In genomic region chr11:64610596-64610995, GRCh38 we compare ENCODE assay signal across 21 cellular contexts. TPM values are rescaled to one million over a fixed set of nuclear protein-coding genes. Genes with fewer than 3 reads are reported as not detected.
"Had no signal": no experiment of that assay in that cellular context is flagged by ENCODE, and none has a peak within 500 bp of the region (broad histone marks: within the 10 kb centered on the region; RNA-seq: fewer than 3 reads in every experiment).

No MANE protein-coding gene starts in this region.

- H3K9me3 ChIP-seq: heart left ventricle had no signal

- H3K4me3 ChIP-seq: heart left ventricle had no signal

- DNase-seq: effector memory CD4-positive, alpha-beta T cell; hippocampal formation; mesendoderm; naive B cell; nephron progenitor cell; small intestine; stimulated activated CD4-positive, alpha-beta T cell treated with anti-CD3 and anti-CD28 coated beads, Interleukin-12 subunit alpha, Interleukin-12 subunit beta, amount 100 ng/mL, for 4 hours; stimulated activated naive CD4-positive, alpha-beta T cell treated with Interleukin-2 at 50 U/mL for 16 hours had no signal

- H3K27ac ChIP-seq: heart left ventricle had no signal

- ATAC-seq: esophagus mucosa, heart left ventricle had no signal

- H3K9me3 Mint-ChIP-seq: naive B cell, nephron progenitor cell, type B pancreatic cell had no signal

- H3K36me3 ChIP-seq: heart left ventricle had no signal

- FAIRE-seq: endometrium, frontal cortex, small intestine, urothelium cell line had no signal

- H3K36me3 Mint-ChIP-seq: naive B cell had no signal

- H3K27ac Mint-ChIP-seq: naive B cell, nephron progenitor cell, type B pancreatic cell had no signal

- H3K27me3 Mint-ChIP-seq: type B pancreatic cell had no signal

- H3K4me3 Mint-ChIP-seq: naive B cell, nephron progenitor cell, type B pancreatic cell had no signal

RNA-seq across cellular contexts. Expression of gene SLC22A12, which starts 19.6 kb away (rescaled TPM):
- total RNA-seq: esophagus mucosa, fibroblast of lung, frontal cortex, glomerular endothelial cell, heart left ventricle, kidney epithelial cell, lung microvascular endothelial cell, osteocyte, pulmonary artery endothelial cell had no signal
- polyA plus RNA-seq: fibroblast of lung, heart left ventricle, small intestine, thymus had no signal

RNA-seq across cellular contexts. Expression of gene SLC22A11, which starts 54.9 kb away (rescaled TPM):
- total RNA-seq: esophagus mucosa, fibroblast of lung, frontal cortex, glomerular endothelial cell, heart left ventricle, kidney epithelial cell, lung microvascular endothelial cell, osteocyte, pulmonary artery endothelial cell had no signal
- polyA plus RNA-seq: fibroblast of lung, heart left ventricle had no signal
